ENCODE assay signal across 2 cellular contexts in genomic region chr19:35618857-35619256, GRCh38.
TF ChIP-seq lines count a peak whose summit lies in the region.

No MANE protein-coding gene starts in this region.

TF ChIP-seq in HEK293, 187 proteins besides CTCF, POLR2A, EP300 and RAD21:
- TF ChIP-seq GLIS2 (tag by site-specific recombination; IDR thresholded peaks at IDR 0.05), result 0 out of 2 replicates have a peak, but pooled peaks have one; percentile 23
- TF ChIP-seq ZBTB26 (tag by site-specific recombination; optimal IDR thresholded peaks at IDR 0.05), result no peak
- no peak for TF ChIP-seq MYNN (tag by site-specific recombination; IDR thresholded peaks at IDR 0.05; ENCODE audit: borderline replicate concordance)
- peak; percentile 60 for TF ChIP-seq GLIS1 (tag by site-specific recombination; IDR thresholded peaks at IDR 0.05)

TF ChIP-seq in K562, 482 proteins besides CTCF, POLR2A, EP300 and RAD21:
- no peak for TF ChIP-seq XRCC3 (IDR thresholded peaks at IDR 0.05)
- no peak for TF ChIP-seq MIER1 (IDR thresholded peaks at IDR 0.05; ENCODE audit: low read depth)
- no peak for TF ChIP-seq ZNF586 (CRISPR knock-in tag; conservative IDR thresholded peaks at IDR 0.05)
- TF ChIP-seq ZBTB33 (CRISPR knock-in tag; IDR thresholded peaks at IDR 0.05), result peak; percentile 28; the same call in 1 of the 2 replicates
- TF ChIP-seq TFAP4 (CRISPR knock-in tag; IDR thresholded peaks at IDR 0.05; ENCODE audit: borderline replicate concordance), result 0 out of 2 replicates have a peak, but pooled peaks have one; percentile 20
- no peak for TF ChIP-seq CBX3 (IDR thresholded peaks at IDR 0.05; ENCODE audit: borderline replicate concordance in 1 of 2, low read length in 2 of 2)
- no peak for TF ChIP-seq CHD2 (IDR thresholded peaks at IDR 0.05; ENCODE audit: low read depth, low read length)
- 0 out of 2 replicates have a peak, but pooled peaks have one; percentile 13 for TF ChIP-seq ZNF384 (IDR thresholded peaks at IDR 0.05; ENCODE audit: low read depth, low read length)
- no peak for TF ChIP-seq ZNF280B (CRISPR knock-in tag; IDR thresholded peaks at IDR 0.05)
- TF ChIP-seq ZNF644 (tag; IDR thresholded peaks at IDR 0.05; ENCODE audit: low read depth), result no peak
